Comparison of ENCODE assay signal across 10 cellular contexts in the genomic region with DNA sequence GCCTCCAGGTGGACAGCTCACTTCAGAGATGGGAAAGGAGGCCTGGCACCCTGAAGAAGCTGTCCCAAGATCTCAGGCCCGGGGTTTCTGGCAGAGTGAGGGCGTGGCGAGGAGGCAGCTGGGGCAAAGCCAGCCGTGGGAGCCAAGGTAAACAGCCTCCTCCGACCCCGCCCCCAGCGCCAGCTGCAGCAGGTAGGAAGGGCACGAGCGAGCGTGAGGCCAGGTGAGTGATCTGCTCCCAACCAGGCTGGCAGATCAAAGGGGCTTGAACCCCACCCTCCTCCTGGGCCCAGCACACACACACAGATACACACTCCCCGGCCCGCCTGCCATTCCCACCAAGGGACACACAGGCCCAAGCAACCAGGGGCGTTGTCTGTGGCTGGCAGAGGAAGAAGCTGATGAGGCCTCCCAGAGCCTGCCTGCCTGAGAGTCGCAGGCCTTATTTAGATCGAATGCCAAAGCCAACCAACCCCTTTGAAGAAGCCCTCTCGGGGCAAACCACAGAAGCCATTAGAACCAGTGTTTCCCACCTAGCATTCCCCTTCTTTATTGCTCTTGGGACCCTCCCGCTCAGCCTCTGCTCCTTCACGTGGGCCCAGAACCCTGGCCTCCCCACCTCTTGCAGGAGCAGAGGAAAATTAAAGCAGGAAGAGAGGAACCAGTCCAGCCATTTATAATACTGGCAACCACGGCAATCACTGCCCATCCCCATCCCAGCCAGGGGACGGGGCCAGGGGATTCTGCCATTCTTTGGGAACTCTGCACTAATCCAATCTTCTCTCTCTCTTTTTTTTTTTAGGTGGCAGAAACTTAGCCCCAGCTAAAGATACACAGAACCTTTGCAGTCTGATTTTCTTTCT. TPM values are rescaled to one million over a fixed set of nuclear protein-coding genes. Genes with fewer than 3 reads are reported as not detected.
DNase-seq lines count a peak whose midpoint lies in the region; ATAC-seq and TF ChIP-seq lines count a peak whose summit lies in the region.
"Had no signal": no experiment of that assay in that cellular context is flagged by ENCODE, and none has a peak within 500 bp of the region (broad histone marks: within the 10 kb centered on the region; RNA-seq: fewer than 3 reads in every experiment).

No MANE protein-coding gene starts in this region.

- peaks cover 0 to 25% (median 0%) of the 10 kb centered on the region in 5 donors for H3K36me3 ChIP-seq in subcutaneous abdominal adipose tissue (ENCODE audit: control insufficient read depth in 5 of 5, insufficient read depth in 5 of 5, low read length in 5 of 5)

- no peak for TF ChIP-seq CTCF in nephron progenitor cell (IDR thresholded peaks at IDR 0.05)
- no peak for TF ChIP-seq CTCF in glutamatergic neuron (IDR thresholded peaks at IDR 0.05; ENCODE audit: partially characterized antibody, unreplicated experiment)
- TF ChIP-seq CTCF in WTC11 (IDR thresholded peaks at IDR 0.05): no peak

- no peaks in the 10 kb centered on the region for H3K9me3 Mint-ChIP-seq in nephron progenitor cell
- H3K9me3 Mint-ChIP-seq in glutamatergic neuron (ENCODE audit: unreplicated experiment): peaks cover 7% of the 10 kb centered on the region
- no peaks in the 10 kb centered on the region for H3K9me3 Mint-ChIP-seq in WTC11

- CTCF ChIA-PET in WTC11 (lab: Charles Lee): interaction anchor here (0.9 to 1.8 kb wide), 3 partner anchors 25 to 67 kb away, joined by 4 to 8 read pairs (median 4); no protein-coding TSS in a partner anchor

- H3K4me3 ChIP-seq in right cardiac atrium (ENCODE audit: low read length) (no peak overlapping the region), subcutaneous abdominal adipose tissue (ENCODE audit: low read depth in 1 of 5, low read length in 5 of 5) (peak overlapping the region in 3 of 5 donors; percentile 68 to 91 (median 82))

- peaks cover 18% of the 10 kb centered on the region for H3K4me1 ChIP-seq in right cardiac atrium (ENCODE audit: control insufficient read depth, insufficient read depth, low read length)
- H3K4me1 ChIP-seq in subcutaneous abdominal adipose tissue (ENCODE audit: control insufficient read depth in 5 of 5, insufficient read depth in 5 of 5, low read length in 5 of 5): peaks cover 10 to 89% (median 77%) of the 10 kb centered on the region in 5 donors

- H3K4me3 Mint-ChIP-seq in T-helper 17 cell (peak overlapping the region; percentile 96), nephron progenitor cell (no peak overlapping the region), glutamatergic neuron (ENCODE audit: unreplicated experiment) (no peak overlapping the region), WTC11 (no peak overlapping the region)

- POLR2A ChIA-PET in WTC11 (lab: Charles Lee): interaction anchor here (0.9 to 1.4 kb wide), 2 partner anchors 25 to 70 kb away, joined by 3 to 4 read pairs; no protein-coding TSS in a partner anchor

- H3K4me1 Mint-ChIP-seq in T-helper 17 cell (peaks cover 65% of the 10 kb centered on the region), nephron progenitor cell (peaks cover 58% of the 10 kb centered on the region), glutamatergic neuron (ENCODE audit: low read depth, unreplicated experiment) (peaks cover 11% of the 10 kb centered on the region), WTC11 (peaks cover 42% of the 10 kb centered on the region)

- no peaks in the 10 kb centered on the region for H3K27me3 ChIP-seq in right cardiac atrium (ENCODE audit: control insufficient read depth, insufficient read depth)
- H3K27me3 ChIP-seq in subcutaneous abdominal adipose tissue (ENCODE audit: control insufficient read depth in 5 of 5, insufficient read depth in 4 of 5, low read length in 5 of 5): peaks cover 2 to 38% (median 31%) of the 10 kb centered on the region in 5 donors

- H3K9me3 ChIP-seq in T-helper 17 cell (ENCODE audit: control insufficient read depth, low read length, poor library complexity, severe bottlenecking) (no peaks in the 10 kb centered on the region), right cardiac atrium (ENCODE audit: control insufficient read depth, low read length) (no peaks in the 10 kb centered on the region), subcutaneous abdominal adipose tissue (ENCODE audit: control insufficient read depth in 5 of 5, low read length in 5 of 5) (no peaks in the 10 kb centered on the region)

- ATAC-seq in T-helper 17 cell: no peak
- no peak for ATAC-seq in right cardiac atrium
- no peak for ATAC-seq in WTC11

- H3K27ac ChIP-seq in right cardiac atrium (ENCODE audit: low read length): peak overlapping the region; percentile 79
- H3K27ac ChIP-seq in subcutaneous abdominal adipose tissue (ENCODE audit: low read depth, low read length): peak overlapping the region; percentile 65
- H3K27ac ChIP-seq: HL-60 had no signal

- no peaks in the 10 kb centered on the region for H3K36me3 Mint-ChIP-seq in T-helper 17 cell (ENCODE audit: low read depth)
- H3K36me3 Mint-ChIP-seq in nephron progenitor cell (ENCODE audit: low read depth): no peaks in the 10 kb centered on the region
- H3K36me3 Mint-ChIP-seq in glutamatergic neuron (ENCODE audit: unreplicated experiment): no peaks in the 10 kb centered on the region
- H3K36me3 Mint-ChIP-seq in WTC11: peaks cover 4% of the 10 kb centered on the region; the same call in 1 of the 2 replicates
- H3K36me3 Mint-ChIP-seq: naive B cell had no signal

- DNase-seq in NCI-H2107 treated with DMSO at 0.1 percent for 48 hours (lab: John Stamatoyannopoulos, UW; ENCODE audit: unreplicated experiment) (peak; percentile 11), NCI-H2107 (lab: John Stamatoyannopoulos, UW) (no peak), T-helper 17 cell (no peak), right cardiac atrium (peak in 2 of 3 donors; percentile 64 to 66), nephron progenitor cell (no peak), glutamatergic neuron (no peak), WTC11 (ENCODE audit: low spot score) (no peak)
- DNase-seq: naive B cell had no signal

- H3K27me3 Mint-ChIP-seq in T-helper 17 cell (peaks cover 9% of the 10 kb centered on the region), nephron progenitor cell (ENCODE audit: low read depth, poor library complexity) (peaks cover 48% of the 10 kb centered on the region), glutamatergic neuron (ENCODE audit: unreplicated experiment) (peaks cover 12% of the 10 kb centered on the region), WTC11 (ENCODE audit: low read depth) (peaks cover 72% of the 10 kb centered on the region)

- H3K27ac Mint-ChIP-seq in T-helper 17 cell (peak overlapping the region; percentile 93), nephron progenitor cell (no peak overlapping the region), glutamatergic neuron (ENCODE audit: unreplicated experiment) (no peak overlapping the region), WTC11 (no peak overlapping the region)

- H3K9ac ChIP-seq in subcutaneous abdominal adipose tissue (ENCODE audit: low read length in 5 of 5): peak overlapping the region in 1 of 5 donors; percentile 30

- 54% methylated on average over 20 of the region's 20 CpGs for WGBS in right cardiac atrium

- intact Hi-C loops in right cardiac atrium (cut with DNase I): loop anchor here (5.0 to 10.0 kb wide), 5 partner anchors 43 to 75 kb away; a partner anchor contains a TSS

TF ChIP-seq in WTC11, 78 proteins besides CTCF, POLR2A, EP300 and RAD21:
- no peak for TF ChIP-seq ZNF396 (CRISPR knock-in tag; IDR thresholded peaks at IDR 0.05; ENCODE audit: borderline replicate concordance)
- TF ChIP-seq, protein P1, sequence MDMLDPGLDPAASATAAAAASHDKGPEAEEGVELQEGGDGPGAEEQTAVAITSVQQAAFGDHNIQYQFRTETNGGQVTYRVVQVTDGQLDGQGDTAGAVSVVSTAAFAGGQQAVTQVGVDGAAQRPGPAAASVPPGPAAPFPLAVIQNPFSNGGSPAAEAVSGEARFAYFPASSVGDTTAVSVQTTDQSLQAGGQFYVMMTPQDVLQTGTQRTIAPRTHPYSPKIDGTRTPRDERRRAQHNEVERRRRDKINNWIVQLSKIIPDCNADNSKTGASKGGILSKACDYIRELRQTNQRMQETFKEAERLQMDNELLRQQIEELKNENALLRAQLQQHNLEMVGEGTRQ (CRISPR knock-in tag; IDR thresholded peaks at IDR 0.05): no peak
- TF ChIP-seq, protein P2, sequence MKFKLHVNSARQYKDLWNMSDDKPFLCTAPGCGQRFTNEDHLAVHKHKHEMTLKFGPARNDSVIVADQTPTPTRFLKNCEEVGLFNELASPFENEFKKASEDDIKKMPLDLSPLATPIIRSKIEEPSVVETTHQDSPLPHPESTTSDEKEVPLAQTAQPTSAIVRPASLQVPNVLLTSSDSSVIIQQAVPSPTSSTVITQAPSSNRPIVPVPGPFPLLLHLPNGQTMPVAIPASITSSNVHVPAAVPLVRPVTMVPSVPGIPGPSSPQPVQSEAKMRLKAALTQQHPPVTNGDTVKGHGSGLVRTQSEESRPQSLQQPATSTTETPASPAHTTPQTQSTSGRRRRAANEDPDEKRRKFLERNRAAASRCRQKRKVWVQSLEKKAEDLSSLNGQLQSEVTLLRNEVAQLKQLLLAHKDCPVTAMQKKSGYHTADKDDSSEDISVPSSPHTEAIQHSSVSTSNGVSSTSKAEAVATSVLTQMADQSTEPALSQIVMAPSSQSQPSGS (CRISPR knock-in tag; IDR thresholded peaks at IDR 0.05; ENCODE audit: borderline replicate concordance, low read depth): no peak
TF ChIP-seq in WTC11: peak in this region for 0.

RNA-seq across cellular contexts. Expression of a gene that starts 5.0 kb away (rescaled TPM):
- total RNA-seq in T-helper 17 cell (1 to 10 TPM; 2.8 to 4.4 TPM), right cardiac atrium (10 to 100 TPM in 3 of 4 donors, 1 to 10 TPM in 1; 9.3 to 82.1 (median 20.6) TPM), glutamatergic neuron (ENCODE audit: unreplicated experiment) (0.44 TPM), WTC11 (2021) (6.8 to 9.2 TPM (median 7.7 TPM) in 3 replicates)
- polyA plus RNA-seq in right cardiac atrium: 15.4 TPM

Comparison
In these comparisons a context has a peak if more than half of its experiments do, and no peak if none do; other contexts are left out.
1. DNase-seq: peak in NCI-H2107 treated with DMSO at 0.1 percent for 48 hours (single experiment) and right cardiac atrium (2 of 3); none in NCI-H2107 (single experiment), T-helper 17 cell (0 of 3), nephron progenitor cell (single experiment), glutamatergic neuron (single experiment) and WTC11 (single experiment).